ENCODE assay signal across 16 cellular contexts in genomic region chr15:57861805-57862586, GRCh38.
DNase-seq lines count a peak whose midpoint lies in the region; ATAC-seq and TF ChIP-seq lines count a peak whose summit lies in the region.
"Had no signal": no experiment of that assay in that cellular context is flagged by ENCODE, and none has a peak within 500 bp of the region (broad histone marks: within the 10 kb centered on the region; RNA-seq: fewer than 3 reads in every experiment).

No MANE protein-coding gene starts in this region.

- in situ Hi-C loops in IMR-90 (cut with MboI; ENCODE audit: low sequenced_read_pairs): loop anchor here (10.0 kb wide), 3 partner anchors 197 to 313 kb away; no protein-coding TSS in a partner anchor

- H3K27me3 ChIP-seq in IMR-90 (ENCODE audit: control insufficient read depth, insufficient read depth, low read length): peaks cover 2% of the 10 kb centered on the region
- H3K27me3 ChIP-seq: right atrium auricular region, tibial artery had no signal

- H3K56ac ChIP-seq in IMR-90 (ENCODE audit: extremely low read depth, insufficient read depth, low read length): no peak overlapping the region

- H2BK120ac ChIP-seq in IMR-90 (ENCODE audit: low read depth, low read length): no peak overlapping the region

- no peak overlapping the region for H3K4ac ChIP-seq in IMR-90 (ENCODE audit: low read depth, low read length)

- TF ChIP-seq CTCF in AG09309 (IDR thresholded peaks at IDR 0.05; ENCODE audit: control insufficient read depth, insufficient read depth, low read depth, low read length, missing control alignments) (no peak), IMR-90 (conservative IDR thresholded peaks at IDR 0.05; ENCODE audit: low read depth, low read length) (no peak), lower leg skin (IDR thresholded peaks at IDR 0.05) (no peak)

- H3K14ac ChIP-seq in IMR-90 (replicated peaks; ENCODE audit: low read depth, low read length): no peak overlapping the region

- H4K5ac ChIP-seq in IMR-90 (ENCODE audit: low read depth, low read length): no peak overlapping the region

- dilution Hi-C loops in IMR-90 (cut with HindIII; ENCODE audit: low sequenced_read_pairs, unreplicated experiment): no loop called here

- no peaks in the 10 kb centered on the region for H3K9me1 ChIP-seq in IMR-90 (ENCODE audit: insufficient read depth, low read length)

- WGBS in IMR-90 (ENCODE audit: extremely low coverage in 2 of 2, insufficient read length in 1 of 2), 2 experiments: 80% methylated on average over 1 of the region's 6 CpGs; no CpG with 5 or more reads in 1 of the 2 experiments
- 56 to 58% methylated on average over 6 of the region's 6 CpGs for WGBS in lower leg skin, 2 donors

- no peak for TF ChIP-seq RAD21 in IMR-90 (IDR thresholded peaks at IDR 0.05; ENCODE audit: low read length)

- no peaks in the 10 kb centered on the region for H3K36me3 ChIP-seq in IMR-90 (ENCODE audit: control insufficient read depth, insufficient read depth, low read length)
- H3K36me3 ChIP-seq: heart right ventricle, right atrium auricular region, tibial artery had no signal

- H2BK20ac ChIP-seq in IMR-90 (ENCODE audit: low read depth, low read length): no peak overlapping the region

- H3K9me3 Mint-ChIP-seq in activated CD8-positive, alpha-beta memory T cell treated with anti-CD3 and anti-CD28 coated beads, Interleukin-2, amount 10 ng/mL, durations not matched to agents 7 days and 5 days (ENCODE audit: low read depth): no peaks in the 10 kb centered on the region
- H3K9me3 Mint-ChIP-seq: activated B cell treated with CpG ODN at 0.5 μM for 24 hours; activated T-helper 1 cell treated with anti-CD3 and anti-CD28 coated beads, Interleukin-12 subunit alpha, Interleukin-12 subunit beta, Interleukin-2, Interleukin-4 antibody, amounts not matched to agents 30 ng/mL and 10 ng/mL and 1 ng/mL, durations not matched to agents 14 hours and 24 hours and 36 hours; GM23338 had no signal

- no peak overlapping the region for H2AK9ac ChIP-seq in IMR-90 (replicated peaks; ENCODE audit: low read depth, low read length, poor library complexity)

- H3K79me1 ChIP-seq in IMR-90 (ENCODE audit: low read depth in 1 of 2, low read length in 2 of 2): no peaks in the 10 kb centered on the region

- POLR2A ChIA-PET in IMR-90 (lab: Charles Lee; ENCODE audit: unreplicated experiment): no interaction called here

- H4K20me1 ChIP-seq in IMR-90 (ENCODE audit: insufficient read depth, low read length): no peaks in the 10 kb centered on the region

- H3K4me1 ChIP-seq in IMR-90 (ENCODE audit: control insufficient read depth, insufficient read depth, low read length): no peaks in the 10 kb centered on the region
- H3K4me1 ChIP-seq: right atrium auricular region, tibial artery had no signal

- H3K9ac ChIP-seq in IMR-90 (ENCODE audit: low read depth, low read length): no peak overlapping the region
- H3K9ac ChIP-seq: KMS-11 had no signal

- no peak for ATAC-seq in IMR-90 (ENCODE audit: low read depth)
- ATAC-seq in activated CD8-positive, alpha-beta memory T cell treated with anti-CD3 and anti-CD28 coated beads, Interleukin-2, amount 10 ng/mL, durations not matched to agents 7 days and 5 days: no peak

- no peak overlapping the region for H3K4me3 ChIP-seq in AG09309 (ENCODE audit: control insufficient read depth, low read depth, low read length)
- no peak overlapping the region for H3K4me3 ChIP-seq in IMR-90 (ENCODE audit: insufficient read depth, low read depth, low read length)
- H3K4me3 ChIP-seq in lower leg skin (ENCODE audit: low read depth, poor library complexity, severe bottlenecking): no peak overlapping the region
- H3K4me3 ChIP-seq: GM23338, heart right ventricle, right atrium auricular region, tibial artery had no signal

- no peak overlapping the region for H2AK5ac ChIP-seq in IMR-90 (ENCODE audit: low read depth, low read length)

- no peak overlapping the region for H3K27ac Mint-ChIP-seq in activated CD8-positive, alpha-beta memory T cell treated with anti-CD3 and anti-CD28 coated beads, Interleukin-2, amount 10 ng/mL, durations not matched to agents 7 days and 5 days
- H3K27ac Mint-ChIP-seq: activated B cell treated with CpG ODN at 0.5 μM for 24 hours; activated T-helper 1 cell treated with anti-CD3 and anti-CD28 coated beads, Interleukin-12 subunit alpha, Interleukin-12 subunit beta, Interleukin-2, Interleukin-4 antibody, amounts not matched to agents 30 ng/mL and 10 ng/mL and 1 ng/mL, durations not matched to agents 14 hours and 24 hours and 36 hours; GM23338 had no signal

- H4K91ac ChIP-seq in IMR-90 (ENCODE audit: insufficient read depth, low read depth, low read length): no peak overlapping the region

- DNase-seq in AG09309 (ENCODE audit: low read depth) (peak; percentile 51), IMR-90 (peak; percentile 64), brain pericyte (ENCODE audit: low read depth, low spot score) (peak; percentile 25), kidney glomerular epithelial cell (lab: John Stamatoyannopoulos, UW) (peak; percentile 63), NCI-H2227 treated with DMSO at 0.1 percent for 48 hours (lab: John Stamatoyannopoulos, UW) (no peak), lower leg skin (ENCODE audit: low spot score in 2 of 2) (no peak)
- DNase-seq in activated effector memory CD4-positive, alpha-beta T cell treated with Interleukin-2 at 50 U/mL for 16 hours: no peak
- DNase-seq in activated CD8-positive, alpha-beta memory T cell treated with anti-CD3 and anti-CD28 coated beads, Interleukin-2, amount 10 ng/mL, durations not matched to agents 7 days and 5 days: no peak
- DNase-seq: activated B cell treated with CpG ODN at 0.5 μM for 24 hours, heart right ventricle, tibial artery had no signal

- no peaks in the 10 kb centered on the region for H3K36me3 Mint-ChIP-seq in activated CD8-positive, alpha-beta memory T cell treated with anti-CD3 and anti-CD28 coated beads, Interleukin-2, amount 10 ng/mL, durations not matched to agents 7 days and 5 days

- no peak overlapping the region for H3K23ac ChIP-seq in IMR-90 (ENCODE audit: low read depth, low read length)

- no peak overlapping the region for H2BK5ac ChIP-seq in IMR-90 (ENCODE audit: low read depth, low read length, poor library complexity, severe bottlenecking)

- H2BK15ac ChIP-seq in IMR-90 (ENCODE audit: low read depth, low read length): no peak overlapping the region

- no peak overlapping the region for H4K8ac ChIP-seq in IMR-90 (ENCODE audit: low read depth in 2 of 2, low read length in 2 of 2)

- H3K18ac ChIP-seq in IMR-90 (ENCODE audit: low read depth, low read length): no peak overlapping the region

- H3K27me3 Mint-ChIP-seq in activated CD8-positive, alpha-beta memory T cell treated with anti-CD3 and anti-CD28 coated beads, Interleukin-2, amount 10 ng/mL, durations not matched to agents 7 days and 5 days: peaks cover 80% of the 10 kb centered on the region

- no peak overlapping the region for H3K4me3 Mint-ChIP-seq in activated CD8-positive, alpha-beta memory T cell treated with anti-CD3 and anti-CD28 coated beads, Interleukin-2, amount 10 ng/mL, durations not matched to agents 7 days and 5 days
- H3K4me3 Mint-ChIP-seq: activated B cell treated with CpG ODN at 0.5 μM for 24 hours; activated T-helper 1 cell treated with anti-CD3 and anti-CD28 coated beads, Interleukin-12 subunit alpha, Interleukin-12 subunit beta, Interleukin-2, Interleukin-4 antibody, amounts not matched to agents 30 ng/mL and 10 ng/mL and 1 ng/mL, durations not matched to agents 14 hours and 24 hours and 36 hours; GM23338 had no signal

- TF ChIP-seq POLR2A in IMR-90 (IDR thresholded peaks at IDR 0.05; ENCODE audit: low read depth, low read length) (no peak), lower leg skin (IDR thresholded peaks at IDR 0.05) (no peak)

- H3K27ac ChIP-seq in IMR-90 (ENCODE audit: insufficient read depth, low read length): no peak overlapping the region
- H3K27ac ChIP-seq: C4-2B, heart right ventricle, KMS-11, right atrium auricular region, tibial artery had no signal

- no peak overlapping the region for H3K4me2 ChIP-seq in IMR-90 (ENCODE audit: low read depth, low read length)
- H3K4me2 ChIP-seq: GM23338, KMS-11 had no signal

- H3K9me3 ChIP-seq in IMR-90 (ENCODE audit: control insufficient read depth, insufficient read depth, low read length): no peaks in the 10 kb centered on the region
- H3K9me3 ChIP-seq: tibial artery had no signal

- H3K4me1 Mint-ChIP-seq in activated CD8-positive, alpha-beta memory T cell treated with anti-CD3 and anti-CD28 coated beads, Interleukin-2, amount 10 ng/mL, durations not matched to agents 7 days and 5 days: peaks cover 3% of the 10 kb centered on the region
- H3K4me1 Mint-ChIP-seq: activated B cell treated with CpG ODN at 0.5 μM for 24 hours, GM23338 had no signal

- no peak overlapping the region for H2AFZ ChIP-seq in IMR-90 (replicated peaks; ENCODE audit: low read length, poor library complexity)
- H2AFZ ChIP-seq: GM23338 had no signal

- intact Hi-C loops in IMR-90 (cut with micrococcal nuclease): loop anchor here (1.0 to 10.0 kb wide), 6 partner anchors 111 to 517 kb away; no protein-coding TSS in a partner anchor
- intact Hi-C loops in lower leg skin (cut with DNase I; ENCODE audit: low total_unique reads): no loop called here

- CTCF ChIA-PET in IMR-90 (lab: Yijun Ruan, JAX): interaction anchor here (0.7 to 4.3 kb wide), 12 partner anchors 9 to 301 kb away, joined by 3 to 23 read pairs (median 4); partner anchors contain the start of gene POLR2M
- CTCF ChIA-PET in activated CD8-positive, alpha-beta memory T cell treated with anti-CD3 and anti-CD28 coated beads, Interleukin-2, amount 10 ng/mL, durations not matched to agents 7 days and 5 days (lab: Charles Lee): interaction anchor here (0.5 to 3.7 kb wide), 18 partner anchors 8 to 1339 kb away, joined by 3 to 35 read pairs (median 6); partner anchors contain the start of gene ALDH1A2

- BruUV-seq in IMR-90 (replicated peaks; lab: Mats Ljungman, UMichigan): no TSS peak

TF ChIP-seq in IMR-90, 13 proteins besides CTCF, POLR2A, EP300 and RAD21:
- no peak for TF ChIP-seq MXI1 (IDR thresholded peaks at IDR 0.05; ENCODE audit: borderline replicate concordance, low read depth, low read length)
- no peak for TF ChIP-seq SMC3 (IDR thresholded peaks at IDR 0.05; ENCODE audit: low read depth, low read length)
- peak; percentile 92 for TF ChIP-seq MAFK (IDR thresholded peaks at IDR 0.05; ENCODE audit: low read depth, low read length)
- TF ChIP-seq CHD1 (IDR thresholded peaks at IDR 0.05; ENCODE audit: low read depth, low read length): no peak

Comparison
In these comparisons a context has a peak if more than half of its experiments do, and no peak if none do; other contexts are left out.
1. DNase-seq: peak in AG09309 (single experiment), IMR-90 (single experiment), brain pericyte (single experiment) and kidney glomerular epithelial cell (single experiment); none in NCI-H2227 treated with DMSO at 0.1 percent for 48 hours (single experiment), lower leg skin (0 of 2), activated effector memory CD4-positive, alpha-beta T cell treated with Interleukin-2 at 50 U/mL for 16 hours (single experiment) and activated CD8-positive, alpha-beta memory T cell treated with anti-CD3 and anti-CD28 coated beads, Interleukin-2, amount 10 ng/mL, durations not matched to agents 7 days and 5 days (single experiment).